ENCODE assay signal across 8 cellular contexts in the genomic region with DNA sequence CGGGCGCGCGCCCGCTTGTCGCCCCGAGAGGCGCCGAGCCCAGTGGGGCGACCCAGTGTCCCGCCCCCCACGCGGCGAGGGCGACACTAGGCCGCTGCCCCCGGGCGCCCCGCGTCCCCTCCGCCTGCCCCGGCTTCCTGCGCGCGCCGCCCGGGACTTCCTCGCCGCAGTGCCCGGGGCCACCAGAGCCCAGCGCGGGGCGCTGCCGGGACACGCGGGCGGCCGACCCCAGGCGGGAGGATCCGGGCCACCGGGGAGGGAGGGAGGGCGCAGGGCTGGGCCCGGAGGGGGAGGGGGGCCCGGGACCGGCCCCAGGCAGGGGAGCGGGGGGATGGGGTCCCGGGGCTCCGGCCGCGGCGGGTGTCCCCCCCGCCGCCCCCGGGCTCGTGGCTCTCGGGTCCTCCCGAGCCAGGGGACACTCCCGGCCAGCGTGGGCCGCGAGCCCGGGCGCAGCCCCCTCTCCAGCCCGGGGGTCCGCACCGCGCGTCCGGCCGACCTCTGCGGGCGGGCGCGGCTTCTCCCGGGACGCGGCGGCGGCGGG. TPM values are rescaled to one million over a fixed set of nuclear protein-coding genes. Genes with fewer than 3 reads are reported as not detected.
DNase-seq lines count a peak whose midpoint lies in the region; ATAC-seq, FAIRE-seq and TF ChIP-seq lines count a peak whose summit lies in the region.

No MANE protein-coding gene starts in this region.

- no peak for FAIRE-seq in GM12891 (lab: Jason Lieb, UNC)

- no TSS peak for BruUV-seq in Panc1 (replicated peaks; lab: Mats Ljungman, UMichigan)

- intact Hi-C loops in Panc1 (cut with micrococcal nuclease; ENCODE audit: unreplicated experiment) (no loop called here), left ventricle myocardium superior (cut with micrococcal nuclease) (no loop called here)

- in situ Hi-C loops in Panc1 (cut with HindIII; ENCODE audit: low pct_unique_long_range_greater_than_20kb, low sequenced_read_pairs): no loop called here

- no peaks in the 10 kb centered on the region for H3K9me3 ChIP-seq in Panc1 (ENCODE audit: control insufficient read depth, insufficient read depth, low read depth, low read length)

- no peak overlapping the region; the same call in 1 of the 2 replicates for H3K27ac ChIP-seq in Panc1 (ENCODE audit: low read length)
- peak overlapping the region; percentile 78 to 99 (median 91) for H3K27ac ChIP-seq in skin epidermis

- TF ChIP-seq CTCF in Panc1 (IDR thresholded peaks at IDR 0.05): no peak; the same call in 1 of the 2 replicates

- peak overlapping the region; percentile 48 to 63 for H3K4me3 ChIP-seq in Panc1 (ENCODE audit: low read depth in 2 of 2, low read length in 2 of 2)
- H3K4me3 ChIP-seq in skin epidermis: peak overlapping the region; percentile 37 to 97 (median 63)

- DNase-seq in GM12891 (ENCODE audit: insufficient read length, low spot score) (peak; percentile 80), Panc1 (ENCODE audit: low read depth, low spot score) (no peak), left ventricle myocardium superior (peak; percentile 86), GM19240 (ENCODE audit: insufficient read length, low spot score) (no peak)
- DNase-seq in activated naive CD4-positive, alpha-beta T cell treated with Interleukin-2 at 50 U/mL for 16 hours: peak; percentile 64

- H3K4me1 ChIP-seq in Panc1 (ENCODE audit: control insufficient read depth, insufficient read depth, low read length): peaks cover 51% of the 10 kb centered on the region

- no peak for TF ChIP-seq POLR2A in GM12891 (IDR thresholded peaks at IDR 0.05; ENCODE audit: low read depth, low read length)

- ATAC-seq in HG02642 (IDR thresholded peaks at IDR 0.05; ENCODE audit: poor library complexity, unreplicated experiment) (peak; percentile 45), Panc1 (peak; percentile 49), left ventricle myocardium superior (peak; percentile 58), HG03439 (IDR thresholded peaks at IDR 0.05; ENCODE audit: unreplicated experiment) (no peak)

- POLR2A ChIA-PET in Panc1 (lab: Charles Lee): no interaction called here

- CTCF ChIA-PET in Panc1 (lab: Charles Lee): no interaction called here

- H3K36me3 ChIP-seq in Panc1 (ENCODE audit: control insufficient read depth, insufficient read depth, low read length): no peaks in the 10 kb centered on the region

- H3K27me3 ChIP-seq in Panc1 (ENCODE audit: control insufficient read depth, insufficient read depth, low read length): no peaks in the 10 kb centered on the region

TF ChIP-seq in GM12891, 5 proteins besides CTCF, POLR2A, EP300 and RAD21:
- TF ChIP-seq PAX5 (IDR thresholded peaks at IDR 0.05; ENCODE audit: insufficient read depth, low read length, severe bottlenecking): no peak
- TF ChIP-seq POU2F2 (IDR thresholded peaks at IDR 0.05; ENCODE audit: low read depth, low read length): no peak
- no peak for TF ChIP-seq POLR2AphosphoS5 (IDR thresholded peaks at IDR 0.05; ENCODE audit: low read depth, low read length)
- TF ChIP-seq SPI1 (IDR thresholded peaks at IDR 0.05; ENCODE audit: low read depth, low read length): no peak
- no peak for TF ChIP-seq TAF1 (IDR thresholded peaks at IDR 0.05; ENCODE audit: low read depth, low read length)

RNA-seq across cellular contexts. Expression of a gene that starts 0.4 kb away (rescaled TPM):
- polyA plus RNA-seq in GM12891 (2012; ENCODE audit: low read depth, missing spikeins): 0.13 TPM
- total RNA-seq in Panc1 (2021; ENCODE audit: unreplicated experiment) (51.6 TPM), left ventricle myocardium superior (19.9 TPM)
- 56.2 TPM for polyA plus RNA-seq in Panc1 (2012; ENCODE audit: insufficient read length)

Comparison
In these comparisons a context has a peak if more than half of its experiments do, and no peak if none do; other contexts are left out.
1. DNase-seq: peak in GM12891 (single experiment), activated naive CD4-positive, alpha-beta T cell treated with Interleukin-2 at 50 U/mL for 16 hours (single experiment) and left ventricle myocardium superior (single experiment); none in Panc1 (single experiment) and GM19240 (single experiment).